In the genomic region with DNA sequence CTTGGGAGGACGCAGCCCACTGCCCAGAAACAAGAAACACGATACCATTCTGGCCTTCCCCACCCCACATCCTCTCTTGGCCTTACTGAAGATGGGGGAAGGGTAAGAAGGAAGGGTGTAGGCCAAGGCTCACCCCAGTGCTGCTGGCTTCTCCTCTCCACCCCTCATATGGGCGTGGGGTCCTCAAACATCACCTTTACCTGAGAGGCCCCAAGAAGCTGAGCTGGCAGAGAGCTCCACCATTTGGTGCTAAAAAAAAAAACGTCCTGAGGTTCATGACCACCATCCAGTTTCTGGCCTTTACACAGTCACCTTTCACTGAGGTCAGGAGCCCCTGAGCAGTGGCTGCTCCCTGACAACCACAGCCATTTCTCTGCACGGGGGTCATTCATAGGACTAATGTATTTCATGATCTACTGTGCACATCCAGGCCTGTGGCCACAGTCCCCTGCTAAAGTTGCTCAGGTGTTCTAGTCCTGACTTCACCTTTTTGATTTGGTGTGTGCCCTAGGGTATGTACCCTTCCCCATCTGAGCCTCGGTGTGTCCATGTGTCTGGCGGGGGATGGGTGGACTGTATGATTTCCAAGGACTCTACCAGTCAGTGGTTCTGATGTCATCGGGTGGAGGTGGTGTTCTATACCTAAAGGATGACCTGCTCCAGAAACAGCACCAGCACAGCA, we compare ENCODE assay signal across 1 cellular context.
TF ChIP-seq lines count a peak whose summit lies in the region.

No MANE protein-coding gene starts in this region.

TF ChIP-seq in SK-N-SH treated with all-trans-retinoic acid at 6 μM for 48 hours, 23 proteins besides CTCF, POLR2A, EP300 and RAD21 (continued from another document):
- TF ChIP-seq, protein P1, sequence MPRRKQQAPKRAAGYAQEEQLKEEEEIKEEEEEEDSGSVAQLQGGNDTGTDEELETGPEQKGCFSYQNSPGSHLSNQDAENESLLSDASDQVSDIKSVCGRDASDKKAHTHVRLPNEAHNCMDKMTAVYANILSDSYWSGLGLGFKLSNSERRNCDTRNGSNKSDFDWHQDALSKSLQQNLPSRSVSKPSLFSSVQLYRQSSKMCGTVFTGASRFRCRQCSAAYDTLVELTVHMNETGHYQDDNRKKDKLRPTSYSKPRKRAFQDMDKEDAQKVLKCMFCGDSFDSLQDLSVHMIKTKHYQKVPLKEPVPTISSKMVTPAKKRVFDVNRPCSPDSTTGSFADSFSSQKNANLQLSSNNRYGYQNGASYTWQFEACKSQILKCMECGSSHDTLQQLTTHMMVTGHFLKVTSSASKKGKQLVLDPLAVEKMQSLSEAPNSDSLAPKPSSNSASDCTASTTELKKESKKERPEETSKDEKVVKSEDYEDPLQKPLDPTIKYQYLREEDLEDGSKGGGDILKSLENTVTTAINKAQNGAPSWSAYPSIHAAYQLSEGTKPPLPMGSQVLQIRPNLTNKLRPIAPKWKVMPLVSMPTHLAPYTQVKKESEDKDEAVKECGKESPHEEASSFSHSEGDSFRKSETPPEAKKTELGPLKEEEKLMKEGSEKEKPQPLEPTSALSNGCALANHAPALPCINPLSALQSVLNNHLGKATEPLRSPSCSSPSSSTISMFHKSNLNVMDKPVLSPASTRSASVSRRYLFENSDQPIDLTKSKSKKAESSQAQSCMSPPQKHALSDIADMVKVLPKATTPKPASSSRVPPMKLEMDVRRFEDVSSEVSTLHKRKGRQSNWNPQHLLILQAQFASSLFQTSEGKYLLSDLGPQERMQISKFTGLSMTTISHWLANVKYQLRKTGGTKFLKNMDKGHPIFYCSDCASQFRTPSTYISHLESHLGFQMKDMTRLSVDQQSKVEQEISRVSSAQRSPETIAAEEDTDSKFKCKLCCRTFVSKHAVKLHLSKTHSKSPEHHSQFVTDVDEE (CRISPR knock-in tag; IDR thresholded peaks at IDR 0.05): no peak
- TF ChIP-seq RARB (CRISPR knock-in tag; IDR thresholded peaks at IDR 0.05): no peak
- no peak for TF ChIP-seq PPARA (CRISPR knock-in tag; IDR thresholded peaks at IDR 0.05; ENCODE audit: borderline replicate concordance)
- TF ChIP-seq, protein P2, sequence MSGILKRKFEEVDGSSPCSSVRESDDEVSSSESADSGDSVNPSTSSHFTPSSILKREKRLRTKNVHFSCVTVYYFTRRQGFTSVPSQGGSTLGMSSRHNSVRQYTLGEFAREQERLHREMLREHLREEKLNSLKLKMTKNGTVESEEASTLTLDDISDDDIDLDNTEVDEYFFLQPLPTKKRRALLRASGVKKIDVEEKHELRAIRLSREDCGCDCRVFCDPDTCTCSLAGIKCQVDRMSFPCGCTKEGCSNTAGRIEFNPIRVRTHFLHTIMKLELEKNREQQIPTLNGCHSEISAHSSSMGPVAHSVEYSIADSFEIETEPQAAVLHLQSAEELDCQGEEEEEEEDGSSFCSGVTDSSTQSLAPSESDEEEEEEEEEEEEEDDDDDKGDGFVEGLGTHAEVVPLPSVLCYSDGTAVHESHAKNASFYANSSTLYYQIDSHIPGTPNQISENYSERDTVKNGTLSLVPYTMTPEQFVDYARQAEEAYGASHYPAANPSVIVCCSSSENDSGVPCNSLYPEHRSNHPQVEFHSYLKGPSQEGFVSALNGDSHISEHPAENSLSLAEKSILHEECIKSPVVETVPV (CRISPR knock-in tag; IDR thresholded peaks at IDR 0.05): no peak
- TF ChIP-seq SNAI2 (CRISPR knock-in tag; IDR thresholded peaks at IDR 0.05): no peak
- TF ChIP-seq ZFP3 (CRISPR knock-in tag; IDR thresholded peaks at IDR 0.05): no peak
- no peak for TF ChIP-seq ISL1 (CRISPR knock-in tag; IDR thresholded peaks at IDR 0.05)
- no peak for TF ChIP-seq ZNF565 (CRISPR knock-in tag; conservative IDR thresholded peaks at IDR 0.05; ENCODE audit: low read depth)
- TF ChIP-seq OSR1 (CRISPR knock-in tag; IDR thresholded peaks at IDR 0.05): no peak
